Comparison of ENCODE assay signal across 9 cellular contexts in the genomic region with DNA sequence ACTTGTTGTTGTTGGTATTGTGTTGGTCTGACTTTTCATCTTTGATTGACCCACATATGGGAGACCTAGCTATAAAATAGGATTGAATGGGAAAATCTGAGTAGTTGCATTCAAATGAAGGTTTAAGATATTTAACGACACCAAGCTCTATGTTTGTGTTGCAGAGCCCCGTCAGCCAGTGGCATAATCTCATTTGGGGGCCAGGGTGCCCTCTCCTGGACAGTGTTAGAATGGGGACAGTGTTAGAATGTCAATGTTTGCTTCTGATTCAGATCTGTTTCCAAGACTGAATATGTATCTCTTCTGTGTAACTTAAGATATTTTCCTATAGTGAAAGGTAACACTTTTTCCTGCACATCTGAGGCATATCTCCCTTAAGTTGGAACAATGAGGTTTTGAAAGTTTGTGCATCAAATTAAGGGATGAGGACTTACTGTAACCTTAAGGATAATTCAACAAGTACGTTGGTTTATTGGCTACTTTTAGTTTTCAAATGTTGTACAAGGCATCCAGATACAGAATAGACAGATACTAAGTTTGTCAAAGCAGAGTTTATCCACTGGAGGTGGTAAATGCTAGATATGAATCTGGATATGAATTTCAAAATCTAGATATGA. TPM values are rescaled to one million over a fixed set of nuclear protein-coding genes. Genes with fewer than 3 reads are reported as not detected.
DNase-seq lines count a peak whose midpoint lies in the region; ATAC-seq, FAIRE-seq and TF ChIP-seq lines count a peak whose summit lies in the region.
"Had no signal": no experiment of that assay in that cellular context is flagged by ENCODE, and none has a peak within 500 bp of the region (broad histone marks: within the 10 kb centered on the region; RNA-seq: fewer than 3 reads in every experiment).

No MANE protein-coding gene starts in this region.

- H3K4me1 ChIP-seq in A673 (ENCODE audit: insufficient read depth, low read length, poor library complexity, severe bottlenecking) (no peaks in the 10 kb centered on the region), astrocyte (ENCODE audit: insufficient read depth, low read length) (no peaks in the 10 kb centered on the region), hepatocyte (ENCODE audit: insufficient read depth) (no peaks in the 10 kb centered on the region)

- no peak overlapping the region for H3K4me2 ChIP-seq in astrocyte (ENCODE audit: low read length)
- no peak overlapping the region for H3K4me2 ChIP-seq in hepatocyte

- TF ChIP-seq CTCF in A673 (conservative IDR thresholded peaks at IDR 0.05; ENCODE audit: low read depth, low read length) (peak; percentile 80), GM12872 (IDR thresholded peaks at IDR 0.05; ENCODE audit: insufficient read depth, low read depth, low read length) (peak; percentile 73), astrocyte (IDR thresholded peaks at IDR 0.05; ENCODE audit: insufficient read depth, low read depth, low read length) (peak; percentile 38), hepatocyte (IDR thresholded peaks at IDR 0.05; ENCODE audit: poor library complexity) (peak; percentile 63)

- H3K9ac ChIP-seq in astrocyte (ENCODE audit: low read length), result no peak overlapping the region

- no peaks in the 10 kb centered on the region for H3K9me3 ChIP-seq in A673 (ENCODE audit: low read depth, low read length, poor library complexity, severe bottlenecking)
- no peaks in the 10 kb centered on the region for H3K9me3 ChIP-seq in astrocyte (ENCODE audit: insufficient read depth, low read depth, low read length)
- no peaks in the 10 kb centered on the region for H3K9me3 ChIP-seq in hepatocyte (ENCODE audit: low read depth)

- intact Hi-C loops in A673 (cut with micrococcal nuclease; ENCODE audit: unreplicated experiment), result loop anchor here (1.0 kb wide), 1 partner anchor 352 kb away; no protein-coding TSS in a partner anchor

- WGBS in hepatocyte (ENCODE audit: low lambda C conversion rate, missing lambda C conversion rate), result 37% methylated on average over 3 of the region's 3 CpGs

- no peak overlapping the region for H3K27ac Mint-ChIP-seq in astrocyte (ENCODE audit: unreplicated experiment)
- H3K27ac Mint-ChIP-seq: natural killer cell treated with Interleukin-12 subunit alpha and Interleukin-12 subunit beta and Interleukin-15 and Interleukin-18, amount 100 ng/mL, for 72 hours had no signal

- H3K9me3 Mint-ChIP-seq in astrocyte (ENCODE audit: unreplicated experiment), result peaks cover 5% of the 10 kb centered on the region
- H3K9me3 Mint-ChIP-seq: natural killer cell treated with Interleukin-12 subunit alpha and Interleukin-12 subunit beta and Interleukin-15 and Interleukin-18, amount 100 ng/mL, for 72 hours had no signal

- H3K79me2 ChIP-seq in astrocyte (ENCODE audit: insufficient read depth, low read length), result no peaks in the 10 kb centered on the region
- no peaks in the 10 kb centered on the region for H3K79me2 ChIP-seq in hepatocyte

- CTCF ChIA-PET in A673 (lab: Charles Lee), result interaction anchor here (0.5 to 1.9 kb wide), 6 partner anchors 12 to 466 kb away, joined by 3 to 28 read pairs (median 3); no protein-coding TSS in a partner anchor

- H3K36me3 ChIP-seq in A673 (ENCODE audit: insufficient read depth, low read length, poor library complexity, severe bottlenecking), result no peaks in the 10 kb centered on the region
- H3K36me3 ChIP-seq in astrocyte (ENCODE audit: insufficient read depth, low read length), result no peaks in the 10 kb centered on the region
- no peaks in the 10 kb centered on the region for H3K36me3 ChIP-seq in hepatocyte (replicated peaks; ENCODE audit: insufficient read depth, low read depth)

- H3K4me1 Mint-ChIP-seq in astrocyte (ENCODE audit: low read depth, unreplicated experiment), result peaks cover 4% of the 10 kb centered on the region

- H3K27me3 Mint-ChIP-seq in astrocyte (ENCODE audit: low read depth, unreplicated experiment), result peaks cover 15% of the 10 kb centered on the region

- ATAC-seq in HG03460 (IDR thresholded peaks at IDR 0.05; ENCODE audit: unreplicated experiment) (peak; percentile 59), GM18873 (IDR thresholded peaks at IDR 0.05; ENCODE audit: low FRiP score, unreplicated experiment) (no peak)

- H3K36me3 Mint-ChIP-seq in astrocyte (ENCODE audit: low read depth, unreplicated experiment), result no peaks in the 10 kb centered on the region
- H3K36me3 Mint-ChIP-seq: natural killer cell treated with Interleukin-12 subunit alpha and Interleukin-12 subunit beta and Interleukin-15 and Interleukin-18, amount 100 ng/mL, for 72 hours had no signal

- no TSS peak for BruUV-seq in A673 (replicated peaks; lab: Mats Ljungman, UMichigan)

- no peak overlapping the region for H3K4me3 Mint-ChIP-seq in astrocyte (ENCODE audit: unreplicated experiment)
- H3K4me3 Mint-ChIP-seq: natural killer cell treated with Interleukin-12 subunit alpha and Interleukin-12 subunit beta and Interleukin-15 and Interleukin-18, amount 100 ng/mL, for 72 hours had no signal

- H3K27me3 ChIP-seq in A673 (replicated peaks; ENCODE audit: insufficient read depth, low read depth, low read length, poor library complexity) (peaks cover 8% of the 10 kb centered on the region), astrocyte (ENCODE audit: insufficient read depth, low read length) (no peaks in the 10 kb centered on the region), hepatocyte (no peaks in the 10 kb centered on the region)

- DNase-seq in A673 (ENCODE audit: low spot score), result peak; percentile 49
- peak; percentile 31 for DNase-seq in SW480 (ENCODE audit: low spot score)
- DNase-seq in astrocyte (ENCODE audit: low read depth), result no peak
- DNase-seq in hepatocyte (ENCODE audit: low spot score), result peak; percentile 67
- DNase-seq in stimulated activated CD4-positive, alpha-beta T cell treated with anti-CD3 and anti-CD28 coated beads, Interleukin-12 subunit alpha, Interleukin-12 subunit beta, amount 100 ng/mL, for 4 hours, result peak; percentile 45

- no peak overlapping the region for H3K27ac ChIP-seq in A673 (ENCODE audit: low read depth, low read length, poor library complexity, severe bottlenecking)
- H3K27ac ChIP-seq in astrocyte (ENCODE audit: low read depth, low read length), result no peak overlapping the region
- H3K27ac ChIP-seq in hepatocyte, result no peak overlapping the region

- POLR2A ChIA-PET in A673 (lab: Charles Lee; ENCODE audit: low non-redundant PET), result interaction anchor here (0.6 kb wide), 1 partner anchor 352 kb away, joined by 4 read pairs; no protein-coding TSS in a partner anchor

- FAIRE-seq in astrocyte (lab: Jason Lieb, UNC), result no peak

- H4K20me1 ChIP-seq in astrocyte (ENCODE audit: insufficient read depth, low read length) (no peaks in the 10 kb centered on the region), hepatocyte (ENCODE audit: insufficient read depth, poor library complexity, severe bottlenecking) (no peaks in the 10 kb centered on the region)

- H2AFZ ChIP-seq in astrocyte (ENCODE audit: low read depth, low read length) (no peak overlapping the region), hepatocyte (no peak overlapping the region)

- no peaks in the 10 kb centered on the region for H3K9me2 ChIP-seq in hepatocyte (replicated peaks; ENCODE audit: insufficient read depth)

- H3K4me3 ChIP-seq in A673 (ENCODE audit: low read depth, low read length, poor library complexity, severe bottlenecking) (no peak overlapping the region), astrocyte (ENCODE audit: insufficient read depth, low read depth, low read length) (no peak overlapping the region), hepatocyte (no peak overlapping the region)

RNA-seq across cellular contexts. Expression of a gene that starts 5.3 kb away (rescaled TPM):
- total RNA-seq in A673 (2021), result not detected in 2 replicates
- not detected in 2 replicates for total RNA-seq in astrocyte
- total RNA-seq in hepatocyte, result 0.27 TPM in 1 of 2 replicates, not detected in the other
- polyA plus RNA-seq in hepatocyte, result not detected in 2 replicates
- total RNA-seq: natural killer cell treated with Interleukin-12 subunit alpha and Interleukin-12 subunit beta and Interleukin-15 and Interleukin-18, amount 100 ng/mL, for 72 hours had no signal

RNA-seq across cellular contexts. Expression of a gene that starts 41.8 kb away (rescaled TPM):
- total RNA-seq in A673 (2021), result not detected in 2 replicates
- total RNA-seq in astrocyte, result not detected in 2 replicates
- total RNA-seq in hepatocyte, result not detected in 2 replicates
- polyA plus RNA-seq in hepatocyte, result not detected in 2 replicates
- total RNA-seq: natural killer cell treated with Interleukin-12 subunit alpha and Interleukin-12 subunit beta and Interleukin-15 and Interleukin-18, amount 100 ng/mL, for 72 hours had no signal

RNA-seq across cellular contexts. Expression of a gene that starts 54.1 kb away (rescaled TPM):
- total RNA-seq in A673 (2021), result not detected in 2 replicates
- not detected in 2 replicates for total RNA-seq in astrocyte
- total RNA-seq in hepatocyte, result not detected in 2 replicates
- not detected in 2 replicates for polyA plus RNA-seq in hepatocyte
- total RNA-seq: natural killer cell treated with Interleukin-12 subunit alpha and Interleukin-12 subunit beta and Interleukin-15 and Interleukin-18, amount 100 ng/mL, for 72 hours had no signal

RNA-seq across cellular contexts. Expression of a gene that starts 57.3 kb away (rescaled TPM):
- not detected in 2 replicates for total RNA-seq in A673 (2021)
- total RNA-seq in astrocyte, result 0.14 and 0.20 TPM in 2 replicates
- total RNA-seq in hepatocyte, result 0.04 and 0.07 TPM in 2 replicates
- polyA plus RNA-seq in hepatocyte, result not detected in 2 replicates
- total RNA-seq: natural killer cell treated with Interleukin-12 subunit alpha and Interleukin-12 subunit beta and Interleukin-15 and Interleukin-18, amount 100 ng/mL, for 72 hours had no signal
